1 cellular context compared by ENCODE assay signal in genomic region chr19:47848871-47849473, GRCh38.
A peak's percentile ranks its signal among the peaks of the same experiment; 100 is the strongest.
TF ChIP-seq lines count a peak whose summit lies in the region.

No MANE protein-coding gene starts in this region.

TF ChIP-seq in H1, 55 proteins besides CTCF, POLR2A, EP300 and RAD21:
- TF ChIP-seq CHD7 (IDR thresholded peaks at IDR 0.05; ENCODE audit: insufficient replicate concordance, low read length) (no peak), ASH2L (IDR thresholded peaks at IDR 0.05; ENCODE audit: low read length) (peak; percentile 46), TAF1 (IDR thresholded peaks at IDR 0.05; ENCODE audit: low read depth, low read length) (0 out of 2 replicates have a peak, but pooled peaks have one; percentile 39), RBBP5 (IDR thresholded peaks at IDR 0.05; ENCODE audit: borderline replicate concordance, low read depth, low read length) (peak; percentile 72), BACH1 (IDR thresholded peaks at IDR 0.05; ENCODE audit: low read length) (peak; percentile 63; the same call in 1 of the 2 replicates), CREB1 (IDR thresholded peaks at IDR 0.05) (peak; percentile 49; the same call in 1 of the 2 replicates), PHF8 (conservative IDR thresholded peaks at IDR 0.05; ENCODE audit: low read depth, low read length) (no peak; the same call in 1 of the 2 replicates), TBP (IDR thresholded peaks at IDR 0.05; ENCODE audit: low read depth, low read length) (0 out of 2 replicates have a peak, but pooled peaks have one; percentile 2), SUZ12 (IDR thresholded peaks at IDR 0.05; ENCODE audit: low read length) (no peak), MAX (IDR thresholded peaks at IDR 0.05) (0 out of 2 replicates have a peak, but pooled peaks have one; percentile 7), YY1 (IDR thresholded peaks at IDR 0.05; ENCODE audit: low read depth, low read length) (peak; percentile 41; the same call in 1 of the 2 replicates), RXRA (IDR thresholded peaks at IDR 0.05; ENCODE audit: insufficient read depth, low read depth, low read length) (no peak)
